In the genomic region with DNA sequence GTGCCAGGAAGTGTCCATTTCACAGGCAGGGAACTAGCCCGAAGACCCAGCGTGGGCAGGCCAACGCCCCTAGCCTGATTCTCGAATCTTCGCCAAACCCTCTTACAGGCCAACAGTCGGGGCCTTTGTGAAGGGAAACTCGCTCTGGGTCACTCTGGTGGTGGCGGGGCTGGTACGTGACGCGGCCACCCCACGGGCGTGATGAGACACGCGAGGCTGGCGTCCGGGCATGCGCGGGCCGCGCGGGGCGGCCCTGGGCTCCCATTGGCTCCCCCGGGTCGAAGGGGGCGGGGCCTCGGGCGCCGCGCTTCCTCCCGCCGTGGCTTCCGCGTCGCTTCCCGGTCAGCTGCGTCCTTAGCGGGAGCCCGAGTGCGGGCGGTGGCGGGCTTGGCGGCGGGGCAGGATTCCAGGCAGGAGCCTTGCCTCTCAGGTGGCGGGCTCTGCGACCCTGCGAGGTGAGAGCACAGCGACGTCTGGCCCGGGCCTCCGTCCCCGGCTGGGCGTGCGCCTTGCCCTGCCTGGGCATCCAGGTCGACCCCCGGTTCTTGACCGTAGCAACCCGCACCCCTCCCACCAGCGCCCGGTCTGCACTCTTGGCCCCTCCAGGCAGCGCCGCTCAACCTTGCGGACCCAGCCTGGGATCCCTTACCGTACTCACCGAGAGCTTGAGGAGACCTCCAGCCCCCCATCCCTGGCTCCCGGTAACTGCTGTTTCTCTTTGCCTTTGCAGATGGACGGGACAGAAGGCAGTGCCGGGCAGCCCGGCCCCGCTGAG, we compare ENCODE assay signal across 1 cellular context.
TF ChIP-seq lines count a peak whose summit lies in the region.

Gene FRMD8 (plus strand): TSS at position 331 of the 775 bp plus-strand sequence. CDS start 400 bp downstream, at position 731.

TF ChIP-seq in K562, 482 proteins besides CTCF, POLR2A, EP300 and RAD21 (continued from another document and continues in another):
- TF ChIP-seq, protein P1, sequence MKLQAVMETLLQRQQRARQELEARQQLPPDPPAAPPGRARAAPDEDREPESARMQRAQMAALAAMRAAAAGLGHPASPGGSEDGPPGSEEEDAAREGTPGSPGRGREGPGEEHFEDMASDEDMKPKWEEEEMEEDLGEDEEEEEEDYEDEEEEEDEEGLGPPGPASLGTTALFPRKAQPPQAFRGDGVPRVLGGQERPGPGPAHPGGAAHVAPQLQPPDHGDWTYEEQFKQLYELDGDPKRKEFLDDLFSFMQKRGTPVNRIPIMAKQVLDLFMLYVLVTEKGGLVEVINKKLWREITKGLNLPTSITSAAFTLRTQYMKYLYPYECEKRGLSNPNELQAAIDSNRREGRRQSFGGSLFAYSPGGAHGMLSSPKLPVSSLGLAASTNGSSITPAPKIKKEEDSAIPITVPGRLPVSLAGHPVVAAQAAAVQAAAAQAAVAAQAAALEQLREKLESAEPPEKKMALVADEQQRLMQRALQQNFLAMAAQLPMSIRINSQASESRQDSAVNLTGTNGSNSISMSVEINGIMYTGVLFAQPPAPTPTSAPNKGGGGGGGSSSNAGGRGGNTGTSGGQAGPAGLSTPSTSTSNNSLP (IDR thresholded peaks at IDR 0.05; ENCODE audit: borderline replicate concordance, low read depth, low read length) = no peak
- TF ChIP-seq BHLHE40 (IDR thresholded peaks at IDR 0.05; ENCODE audit: low read length) = peak; percentile 83
- TF ChIP-seq ZNF408 (CRISPR knock-in tag; IDR thresholded peaks at IDR 0.05; ENCODE audit: low read depth) = no peak
- TF ChIP-seq TEAD2 (tag; IDR thresholded peaks at IDR 0.05) = no peak
- TF ChIP-seq FOXK2 (conservative IDR thresholded peaks at IDR 0.05 in 1 of 2, IDR thresholded peaks at IDR 0.05 in 1 of 2; ENCODE audit: low read depth in 2 of 2) = no peak
- TF ChIP-seq GTF2F1 (IDR thresholded peaks at IDR 0.05; ENCODE audit: low read depth, low read length) = no peak
- peak in 1 of 3 experiments; percentile 41 for TF ChIP-seq YY1 (IDR thresholded peaks at IDR 0.05; ENCODE audit: borderline replicate concordance in 1 of 3, control insufficient read depth in 1 of 3, extremely low read depth in 1 of 3, insufficient read depth in 3 of 3, insufficient read length in 1 of 3, insufficient replicate concordance in 2 of 3, low read depth in 1 of 3, low read length in 2 of 3)
- TF ChIP-seq, protein P2, sequence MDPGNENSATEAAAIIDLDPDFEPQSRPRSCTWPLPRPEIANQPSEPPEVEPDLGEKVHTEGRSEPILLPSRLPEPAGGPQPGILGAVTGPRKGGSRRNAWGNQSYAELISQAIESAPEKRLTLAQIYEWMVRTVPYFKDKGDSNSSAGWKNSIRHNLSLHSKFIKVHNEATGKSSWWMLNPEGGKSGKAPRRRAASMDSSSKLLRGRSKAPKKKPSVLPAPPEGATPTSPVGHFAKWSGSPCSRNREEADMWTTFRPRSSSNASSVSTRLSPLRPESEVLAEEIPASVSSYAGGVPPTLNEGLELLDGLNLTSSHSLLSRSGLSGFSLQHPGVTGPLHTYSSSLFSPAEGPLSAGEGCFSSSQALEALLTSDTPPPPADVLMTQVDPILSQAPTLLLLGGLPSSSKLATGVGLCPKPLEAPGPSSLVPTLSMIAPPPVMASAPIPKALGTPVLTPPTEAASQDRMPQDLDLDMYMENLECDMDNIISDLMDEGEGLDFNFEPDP (CRISPR knock-in tag; IDR thresholded peaks at IDR 0.05) = no peak
- peak; percentile 77 for TF ChIP-seq ZFX (CRISPR knock-in tag; IDR thresholded peaks at IDR 0.05)
- 0 out of 2 replicates have a peak, but pooled peaks have one; percentile 23 for TF ChIP-seq ZNF282 (CRISPR knock-in tag; IDR thresholded peaks at IDR 0.05)
- no peak for TF ChIP-seq ZNF253 (CRISPR knock-in tag; conservative IDR thresholded peaks at IDR 0.05)
- TF ChIP-seq THRAP3 (IDR thresholded peaks at IDR 0.05; ENCODE audit: borderline replicate concordance) = no peak
- TF ChIP-seq TCF7 (IDR thresholded peaks at IDR 0.05; ENCODE audit: borderline replicate concordance) = peak; percentile 48; the same call in 1 of the 2 replicates
- no peak for TF ChIP-seq MXD1 (CRISPR knock-in tag; IDR thresholded peaks at IDR 0.05; ENCODE audit: borderline replicate concordance, poor library complexity, severe bottlenecking)
- no peak for TF ChIP-seq GTF2A2 (tag; IDR thresholded peaks at IDR 0.05)
- no peak for TF ChIP-seq SMAD1 (IDR thresholded peaks at IDR 0.05; ENCODE audit: low read depth, low read length, partially characterized antibody)
- no peak for TF ChIP-seq RNF219 (CRISPR knock-in tag; IDR thresholded peaks at IDR 0.05)
- TF ChIP-seq, protein P3, sequence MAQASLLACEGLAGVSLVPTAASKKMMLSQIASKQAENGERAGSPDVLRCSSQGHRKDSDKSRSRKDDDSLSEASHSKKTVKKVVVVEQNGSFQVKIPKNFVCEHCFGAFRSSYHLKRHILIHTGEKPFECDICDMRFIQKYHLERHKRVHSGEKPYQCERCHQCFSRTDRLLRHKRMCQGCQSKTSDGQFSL (CRISPR knock-in tag; IDR thresholded peaks at IDR 0.05) = no peak; the same call in 1 of the 2 replicates
- TF ChIP-seq, protein P3 (tag; IDR thresholded peaks at IDR 0.05) = no peak
- TF ChIP-seq NR4A1 (CRISPR knock-in tag; IDR thresholded peaks at IDR 0.05) = peak; percentile 76; the same call in 1 of the 2 replicates
- TF ChIP-seq NR4A1 (tag; IDR thresholded peaks at IDR 0.05) = 0 out of 2 replicates have a peak, but pooled peaks have one; percentile 89
- TF ChIP-seq MTA3 (IDR thresholded peaks at IDR 0.05; ENCODE audit: borderline replicate concordance) = peak; percentile 96; the same call in 1 of the 2 replicates
- TF ChIP-seq, protein P4, sequence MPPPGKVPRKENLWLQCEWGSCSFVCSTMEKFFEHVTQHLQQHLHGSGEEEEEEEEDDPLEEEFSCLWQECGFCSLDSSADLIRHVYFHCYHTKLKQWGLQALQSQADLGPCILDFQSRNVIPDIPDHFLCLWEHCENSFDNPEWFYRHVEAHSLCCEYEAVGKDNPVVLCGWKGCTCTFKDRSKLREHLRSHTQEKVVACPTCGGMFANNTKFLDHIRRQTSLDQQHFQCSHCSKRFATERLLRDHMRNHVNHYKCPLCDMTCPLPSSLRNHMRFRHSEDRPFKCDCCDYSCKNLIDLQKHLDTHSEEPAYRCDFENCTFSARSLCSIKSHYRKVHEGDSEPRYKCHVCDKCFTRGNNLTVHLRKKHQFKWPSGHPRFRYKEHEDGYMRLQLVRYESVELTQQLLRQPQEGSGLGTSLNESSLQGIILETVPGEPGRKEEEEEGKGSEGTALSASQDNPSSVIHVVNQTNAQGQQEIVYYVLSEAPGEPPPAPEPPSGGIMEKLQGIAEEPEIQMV (tag; conservative IDR thresholded peaks at IDR 0.05; ENCODE audit: low read depth) = no peak
- TF ChIP-seq E4F1 (CRISPR knock-in tag; IDR thresholded peaks at IDR 0.05; ENCODE audit: borderline replicate concordance) = no peak
- no peak for TF ChIP-seq NCOA4 (IDR thresholded peaks at IDR 0.05; ENCODE audit: partially characterized antibody)
- 0 out of 2 replicates have a peak, but pooled peaks have one; percentile 28 for TF ChIP-seq ZNF707 (CRISPR knock-in tag; conservative IDR thresholded peaks at IDR 0.05)
- TF ChIP-seq DDX20 (tag; IDR thresholded peaks at IDR 0.05; ENCODE audit: low read depth) = no peak
- TF ChIP-seq ZNF695 (CRISPR knock-in tag; IDR thresholded peaks at IDR 0.05) = no peak
- TF ChIP-seq FOXK1 (CRISPR knock-in tag; IDR thresholded peaks at IDR 0.05; ENCODE audit: borderline replicate concordance) = no peak
- 0 out of 2 replicates have a peak, but pooled peaks have one; percentile 58 for TF ChIP-seq ZNF324 (CRISPR knock-in tag; IDR thresholded peaks at IDR 0.05)
- no peak for TF ChIP-seq ZEB2 (IDR thresholded peaks at IDR 0.05)
- TF ChIP-seq KDM2B (CRISPR knock-in tag; IDR thresholded peaks at IDR 0.05) = no peak
- no peak for TF ChIP-seq ZNF561 (CRISPR knock-in tag; conservative IDR thresholded peaks at IDR 0.05)
- TF ChIP-seq CTBP1 (IDR thresholded peaks at IDR 0.05; ENCODE audit: borderline replicate concordance) = peak; percentile 59; the same call in 1 of the 2 replicates
- no peak for TF ChIP-seq PHB2 (IDR thresholded peaks at IDR 0.05; ENCODE audit: low read depth)
- 0 out of 2 replicates have a peak, but pooled peaks have one; percentile 63 for TF ChIP-seq ETV5 (CRISPR knock-in tag; IDR thresholded peaks at IDR 0.05; ENCODE audit: low read depth)
- no peak for TF ChIP-seq HNRNPH1 (optimal IDR thresholded peaks at IDR 0.05; ENCODE audit: low read depth, low read length)
- no peak for TF ChIP-seq SRSF1 (IDR thresholded peaks at IDR 0.05; ENCODE audit: low read depth, low read length)
- TF ChIP-seq TCF3 (CRISPR knock-in tag; IDR thresholded peaks at IDR 0.05) = peak; percentile 3; the same call in 1 of the 2 replicates
- TF ChIP-seq, protein P5, sequence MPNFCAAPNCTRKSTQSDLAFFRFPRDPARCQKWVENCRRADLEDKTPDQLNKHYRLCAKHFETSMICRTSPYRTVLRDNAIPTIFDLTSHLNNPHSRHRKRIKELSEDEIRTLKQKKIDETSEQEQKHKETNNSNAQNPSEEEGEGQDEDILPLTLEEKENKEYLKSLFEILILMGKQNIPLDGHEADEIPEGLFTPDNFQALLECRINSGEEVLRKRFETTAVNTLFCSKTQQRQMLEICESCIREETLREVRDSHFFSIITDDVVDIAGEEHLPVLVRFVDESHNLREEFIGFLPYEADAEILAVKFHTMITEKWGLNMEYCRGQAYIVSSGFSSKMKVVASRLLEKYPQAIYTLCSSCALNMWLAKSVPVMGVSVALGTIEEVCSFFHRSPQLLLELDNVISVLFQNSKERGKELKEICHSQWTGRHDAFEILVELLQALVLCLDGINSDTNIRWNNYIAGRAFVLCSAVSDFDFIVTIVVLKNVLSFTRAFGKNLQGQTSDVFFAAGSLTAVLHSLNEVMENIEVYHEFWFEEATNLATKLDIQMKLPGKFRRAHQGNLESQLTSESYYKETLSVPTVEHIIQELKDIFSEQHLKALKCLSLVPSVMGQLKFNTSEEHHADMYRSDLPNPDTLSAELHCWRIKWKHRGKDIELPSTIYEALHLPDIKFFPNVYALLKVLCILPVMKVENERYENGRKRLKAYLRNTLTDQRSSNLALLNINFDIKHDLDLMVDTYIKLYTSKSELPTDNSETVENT (CRISPR knock-in tag; IDR thresholded peaks at IDR 0.05) = peak; percentile 15; the same call in 1 of the 2 replicates
- TF ChIP-seq NFXL1 (CRISPR knock-in tag; IDR thresholded peaks at IDR 0.05) = no peak
- TF ChIP-seq ZNF507 (tag; conservative IDR thresholded peaks at IDR 0.05) = no peak
- TF ChIP-seq ZNF212 (CRISPR knock-in tag; IDR thresholded peaks at IDR 0.05) = no peak
- peak; percentile 29 for TF ChIP-seq FOS (IDR thresholded peaks at IDR 0.05; ENCODE audit: extremely low read depth, insufficient read length)
- TF ChIP-seq ZSCAN29 (IDR thresholded peaks at IDR 0.05) = no peak
- TF ChIP-seq PHTF2 (CRISPR knock-in tag; IDR thresholded peaks at IDR 0.05) = no peak
- no peak for TF ChIP-seq PCBP2 (IDR thresholded peaks at IDR 0.05; ENCODE audit: low read depth, low read length, poor library complexity, severe bottlenecking)
- no peak for TF ChIP-seq EWSR1 (IDR thresholded peaks at IDR 0.05; ENCODE audit: borderline replicate concordance, low read depth, partially characterized antibody)
- no peak for TF ChIP-seq HMBOX1 (IDR thresholded peaks at IDR 0.05)
- TF ChIP-seq ZNF76 (CRISPR knock-in tag; IDR thresholded peaks at IDR 0.05; ENCODE audit: borderline replicate concordance) = 0 out of 2 replicates have a peak, but pooled peaks have one; percentile 72
- TF ChIP-seq TCFL5 (CRISPR knock-in tag; conservative IDR thresholded peaks at IDR 0.05) = no peak; the same call in 1 of the 2 replicates
- peak; percentile 7; the same call in 1 of the 2 replicates for TF ChIP-seq NR2C2 (CRISPR knock-in tag; IDR thresholded peaks at IDR 0.05)
- peak; percentile 50 for TF ChIP-seq NR2C2 (tag; IDR thresholded peaks at IDR 0.05)
